In genomic region chr5:65142007-65142406, GRCh38 we compare ENCODE assay signal across 1 cellular context.
TF ChIP-seq lines count a peak whose summit lies in the region.

No MANE protein-coding gene starts in this region.

TF ChIP-seq in H1, 55 proteins besides CTCF, POLR2A, EP300 and RAD21:
- TF ChIP-seq CHD7 (IDR thresholded peaks at IDR 0.05; ENCODE audit: insufficient replicate concordance, low read length) (no peak), KDM1A (IDR thresholded peaks at IDR 0.05; ENCODE audit: borderline replicate concordance, low read length) (no peak), SP1 (IDR thresholded peaks at IDR 0.05; ENCODE audit: low read depth, low read length) (no peak), NRF1 (IDR thresholded peaks at IDR 0.05; ENCODE audit: low read depth, low read length) (no peak), KDM5A (IDR thresholded peaks at IDR 0.05; ENCODE audit: low read length) (no peak), SUZ12 (IDR thresholded peaks at IDR 0.05; ENCODE audit: low read length) (no peak)
